10 cellular contexts compared by ENCODE assay signal in the genomic region with DNA sequence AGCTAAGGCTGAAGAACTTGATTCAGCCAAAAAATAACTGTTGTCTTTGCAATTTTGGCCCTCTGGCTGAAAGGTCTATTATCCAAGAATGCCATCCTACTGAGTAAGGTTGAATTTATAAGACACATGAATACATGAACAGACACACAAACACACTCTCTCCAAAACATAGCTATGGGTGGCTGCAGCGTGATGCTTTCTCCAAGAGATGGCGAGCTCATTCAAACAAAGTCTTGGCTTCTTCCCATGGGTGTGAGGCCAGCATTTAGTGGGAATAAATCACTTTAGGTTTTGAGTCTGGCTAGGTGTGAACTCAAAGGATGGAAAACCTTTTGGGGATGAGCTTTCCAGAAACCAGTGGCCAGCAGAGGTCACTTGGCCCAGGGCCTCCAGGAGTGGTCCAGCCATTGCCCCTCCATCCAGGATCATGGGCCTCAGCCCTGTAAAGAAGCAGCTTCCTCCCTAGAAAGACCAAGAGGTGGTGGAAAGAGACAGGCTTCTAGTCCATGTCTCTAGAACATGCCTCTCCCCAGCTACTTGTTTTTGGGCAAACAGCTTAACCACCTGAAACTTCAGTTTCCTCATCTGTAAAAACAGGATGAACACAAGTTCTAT. TPM values are rescaled to one million over a fixed set of nuclear protein-coding genes. Genes with fewer than 3 reads are reported as not detected.
DNase-seq lines count a peak whose midpoint lies in the region; ATAC-seq and TF ChIP-seq lines count a peak whose summit lies in the region.
"Had no signal": no experiment of that assay in that cellular context is flagged by ENCODE, and none has a peak within 500 bp of the region (broad histone marks: within the 10 kb centered on the region; RNA-seq: fewer than 3 reads in every experiment).

No MANE protein-coding gene starts in this region.

- no peaks in the 10 kb centered on the region for H3K79me2 ChIP-seq in Loucy (ENCODE audit: insufficient read depth, low read length)

- TF ChIP-seq CTCF in Calu3 (IDR thresholded peaks at IDR 0.05; ENCODE audit: unreplicated experiment) = peak; percentile 17
- TF ChIP-seq CTCF in Loucy (conservative IDR thresholded peaks at IDR 0.05; ENCODE audit: low read length) = peak; percentile 31; the same call in 1 of the 2 replicates
- TF ChIP-seq CTCF in WI38 (IDR thresholded peaks at IDR 0.05; ENCODE audit: low read depth, low read length) = peak; percentile 23

- DNase-seq in Calu3 (peak; percentile 38), left colon (no peak), AML-193 (lab: John Stamatoyannopoulos, UW) (no peak), hypothalamus (lab: John Stamatoyannopoulos, UW) (no peak)
- DNase-seq: activated CD8-positive, alpha-beta memory T cell treated with anti-CD3 and anti-CD28 coated beads, Interleukin-2, amount 10 ng/mL, durations not matched to agents 7 days and 5 days; left ventricle myocardium inferior had no signal

- ATAC-seq in left colon = peak; percentile 41
- ATAC-seq in GM18867 (IDR thresholded peaks at IDR 0.05; ENCODE audit: unreplicated experiment) = no peak
- ATAC-seq in GM19351 (IDR thresholded peaks at IDR 0.05; ENCODE audit: unreplicated experiment) = no peak
- ATAC-seq: activated CD8-positive, alpha-beta memory T cell treated with anti-CD3 and anti-CD28 coated beads, Interleukin-2, amount 10 ng/mL, durations not matched to agents 7 days and 5 days had no signal

- no peaks in the 10 kb centered on the region for H3K9me3 ChIP-seq in Loucy (ENCODE audit: insufficient read depth, low read depth, low read length)
- H3K9me3 ChIP-seq: left ventricle myocardium inferior had no signal

- no peak overlapping the region for H3K27ac Mint-ChIP-seq in Calu3 (ENCODE audit: unreplicated experiment)
- H3K27ac Mint-ChIP-seq: activated CD8-positive, alpha-beta memory T cell treated with anti-CD3 and anti-CD28 coated beads, Interleukin-2, amount 10 ng/mL, durations not matched to agents 7 days and 5 days had no signal

- H3F3A ChIP-seq in Loucy (ENCODE audit: low read depth) = no peaks in the 10 kb centered on the region

- H3K27me3 ChIP-seq in Loucy (ENCODE audit: insufficient read depth, low read length, poor library complexity, severe bottlenecking) = no peaks in the 10 kb centered on the region

- no peak overlapping the region for H2AFZ ChIP-seq in Loucy (ENCODE audit: low read length)

- intact Hi-C loops in Calu3 (cut with micrococcal nuclease; ENCODE audit: unreplicated experiment) (loop anchor here (1.0 to 10.0 kb wide), 4 partner anchors 135 to 494 kb away; no protein-coding TSS in a partner anchor), left colon (cut with DNase I, micrococcal nuclease) (loop anchor here (5.0 to 10.0 kb wide), 4 partner anchors 495 to 845 kb away; no protein-coding TSS in a partner anchor)

- no peaks in the 10 kb centered on the region for H3K4me1 ChIP-seq in Loucy (ENCODE audit: insufficient read depth, low read length, poor library complexity, severe bottlenecking)
- H3K4me1 ChIP-seq: left ventricle myocardium inferior had no signal

- H3K36me3 Mint-ChIP-seq in Calu3 (ENCODE audit: insufficient read depth, unreplicated experiment) = no peaks in the 10 kb centered on the region
- H3K36me3 Mint-ChIP-seq: activated CD8-positive, alpha-beta memory T cell treated with anti-CD3 and anti-CD28 coated beads, Interleukin-2, amount 10 ng/mL, durations not matched to agents 7 days and 5 days had no signal

- no peak overlapping the region for H3K4me2 ChIP-seq in Loucy (ENCODE audit: low read depth, low read length, poor library complexity, severe bottlenecking)

- no peaks in the 10 kb centered on the region for H3K36me3 ChIP-seq in Loucy (ENCODE audit: insufficient read depth, low read length)
- H3K36me3 ChIP-seq: left ventricle myocardium inferior had no signal

- H4K20me1 ChIP-seq in Loucy (ENCODE audit: insufficient read depth, low read length, poor library complexity, severe bottlenecking) = no peaks in the 10 kb centered on the region

- H3K9ac ChIP-seq in Loucy (ENCODE audit: low read depth, low read length, poor library complexity, severe bottlenecking) = no peak overlapping the region

- BruUV-seq in Calu3 (replicated peaks; lab: Mats Ljungman, UMichigan) = no TSS peak

- no peaks in the 10 kb centered on the region for H3K9me2 ChIP-seq in Loucy (replicated peaks; ENCODE audit: low read depth, low read length)

- CTCF ChIA-PET in Calu3 (lab: Charles Lee) = interaction anchor here (0.7 to 1.5 kb wide), 10 partner anchors 8 to 494 kb away, joined by 3 to 11 read pairs (median 5); no protein-coding TSS in a partner anchor

- H3K9me3 Mint-ChIP-seq in Calu3 (ENCODE audit: low read depth, unreplicated experiment) = no peaks in the 10 kb centered on the region

- H3K4me3 Mint-ChIP-seq in Calu3 (ENCODE audit: low read depth, unreplicated experiment) = no peak overlapping the region
- H3K4me3 Mint-ChIP-seq: activated CD8-positive, alpha-beta memory T cell treated with anti-CD3 and anti-CD28 coated beads, Interleukin-2, amount 10 ng/mL, durations not matched to agents 7 days and 5 days had no signal

- H3K4me3 ChIP-seq in Loucy (ENCODE audit: low read length, poor library complexity, severe bottlenecking) (no peak overlapping the region), WI38 (ENCODE audit: low read depth, low read length) (no peak overlapping the region)
- H3K4me3 ChIP-seq: left ventricle myocardium inferior had no signal

- no peaks in the 10 kb centered on the region for H3K4me1 Mint-ChIP-seq in Calu3 (ENCODE audit: low read depth, unreplicated experiment)
- H3K4me1 Mint-ChIP-seq: activated CD8-positive, alpha-beta memory T cell treated with anti-CD3 and anti-CD28 coated beads, Interleukin-2, amount 10 ng/mL, durations not matched to agents 7 days and 5 days had no signal

- peaks cover 36% of the 10 kb centered on the region for H3K27me3 Mint-ChIP-seq in Calu3 (ENCODE audit: unreplicated experiment)

RNA-seq across cellular contexts. Expression of a gene that starts 11.0 kb away (rescaled TPM):
- total RNA-seq in Calu3 (2022) (1.3 and 1.4 TPM in 2 replicates), left colon (1 to 10 TPM; 1.3 to 4.1 TPM)
- total RNA-seq: activated CD8-positive, alpha-beta memory T cell treated with anti-CD3 and anti-CD28 coated beads, Interleukin-2, amount 10 ng/mL, durations not matched to agents 7 days and 5 days had no signal
